In the genomic region with DNA sequence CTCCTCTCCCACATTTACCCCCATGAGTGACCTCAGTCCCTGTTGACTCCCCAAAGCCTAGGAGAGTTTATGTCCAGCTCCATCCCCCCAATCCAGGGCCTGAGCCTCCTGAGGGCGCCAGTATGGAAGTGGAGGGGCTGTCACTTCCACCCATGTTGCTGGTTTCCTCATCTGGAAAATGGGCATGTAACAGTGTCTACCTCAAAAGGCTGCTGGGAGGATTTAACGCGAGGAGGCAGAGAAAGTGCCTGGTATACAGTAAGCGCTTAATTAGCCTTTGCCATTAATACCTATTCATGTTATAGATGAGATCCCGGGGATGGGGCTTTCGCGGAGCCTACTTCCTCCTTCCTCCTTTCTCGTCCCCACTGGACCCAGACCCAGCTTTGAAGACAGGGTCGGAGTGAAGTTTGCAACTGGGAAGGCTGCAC, we compare ENCODE assay signal across 8 cellular contexts. TPM values are rescaled to one million over a fixed set of nuclear protein-coding genes. Genes with fewer than 3 reads are reported as not detected.
DNase-seq lines count a peak whose midpoint lies in the region; ATAC-seq lines count a peak whose summit lies in the region.

No MANE protein-coding gene starts in this region.

- H3K4me1 ChIP-seq in ES-I3 (ENCODE audit: insufficient read depth, low read length) = no peaks in the 10 kb centered on the region
- peaks cover 11% of the 10 kb centered on the region for H3K4me1 ChIP-seq in neuron (ENCODE audit: insufficient read depth, low read length)

- peak overlapping the region; percentile 92 for H2AFZ ChIP-seq in neuron (ENCODE audit: low read depth, low read length)

- peaks cover 41% of the 10 kb centered on the region for H3K36me3 Mint-ChIP-seq in effector memory CD8-positive, alpha-beta T cell (ENCODE audit: insufficient read depth)

- H3K27me3 Mint-ChIP-seq in effector memory CD8-positive, alpha-beta T cell = no peaks in the 10 kb centered on the region

- no peaks in the 10 kb centered on the region; the same call in 1 of the 2 replicates for H3K36me3 ChIP-seq in ES-I3 (ENCODE audit: insufficient read depth, low read length)
- peaks cover 16% of the 10 kb centered on the region for H3K36me3 ChIP-seq in neuron (ENCODE audit: insufficient read depth, low read length)

- H3K9me3 ChIP-seq in ES-I3 (ENCODE audit: control insufficient read depth, insufficient read depth, low read length) (no peaks in the 10 kb centered on the region), neuron (ENCODE audit: low read length) (no peaks in the 10 kb centered on the region)

- ATAC-seq in effector memory CD8-positive, alpha-beta T cell (replicated peaks) = no peak
- ATAC-seq in GM18861 (IDR thresholded peaks at IDR 0.05; ENCODE audit: unreplicated experiment) (no peak), GM21786 (IDR thresholded peaks at IDR 0.05; ENCODE audit: unreplicated experiment) (no peak)

- H3K9ac ChIP-seq in ES-I3 (ENCODE audit: low read depth, low read length) = peak overlapping the region; percentile 82

- H3K9me3 Mint-ChIP-seq in effector memory CD8-positive, alpha-beta T cell = no peaks in the 10 kb centered on the region

- peak; percentile 49 for DNase-seq in MV-4-11 (lab: John Stamatoyannopoulos, UW)
- DNase-seq in effector memory CD8-positive, alpha-beta T cell = no peak
- DNase-seq in stimulated activated CD8-positive, alpha-beta memory T cell treated with anti-CD3 and anti-CD28 coated beads, Interleukin-4, amount 100 ng/mL, for 48 hours = no peak
- no peak for DNase-seq in occipital lobe (lab: John Stamatoyannopoulos, UW)

- peak overlapping the region; percentile 86 for H3K4me3 ChIP-seq in neuron (ENCODE audit: low read length)

- H3K4me3 Mint-ChIP-seq in effector memory CD8-positive, alpha-beta T cell = peak overlapping the region; percentile 85 to 89

- peak overlapping the region; percentile 92 to 96 for H3K27ac Mint-ChIP-seq in effector memory CD8-positive, alpha-beta T cell

- peaks cover 17 to 18% of the 10 kb centered on the region in 2 donors for H3K4me1 Mint-ChIP-seq in effector memory CD8-positive, alpha-beta T cell (ENCODE audit: low read depth in 2 of 2)

- no peaks in the 10 kb centered on the region for H3K27me3 ChIP-seq in neuron (ENCODE audit: insufficient read depth, low read length)

RNA-seq across cellular contexts. Expression of a gene that starts 0.5 kb away (rescaled TPM):
- total RNA-seq in occipital lobe = 26.5 TPM

RNA-seq across cellular contexts. Expression of a gene that starts 23.4 kb away (rescaled TPM):
- total RNA-seq in occipital lobe = 43.7 TPM

RNA-seq across cellular contexts. Expression of a gene that starts 40.4 kb away (rescaled TPM):
- 5.6 TPM for total RNA-seq in occipital lobe

RNA-seq across cellular contexts. Expression of a gene that starts 40.5 kb away (rescaled TPM):
- total RNA-seq in occipital lobe = 0.94 TPM

RNA-seq across cellular contexts. Expression of a gene that starts 46.6 kb away (rescaled TPM):
- 3.0 TPM for total RNA-seq in occipital lobe
